In the genomic region with DNA sequence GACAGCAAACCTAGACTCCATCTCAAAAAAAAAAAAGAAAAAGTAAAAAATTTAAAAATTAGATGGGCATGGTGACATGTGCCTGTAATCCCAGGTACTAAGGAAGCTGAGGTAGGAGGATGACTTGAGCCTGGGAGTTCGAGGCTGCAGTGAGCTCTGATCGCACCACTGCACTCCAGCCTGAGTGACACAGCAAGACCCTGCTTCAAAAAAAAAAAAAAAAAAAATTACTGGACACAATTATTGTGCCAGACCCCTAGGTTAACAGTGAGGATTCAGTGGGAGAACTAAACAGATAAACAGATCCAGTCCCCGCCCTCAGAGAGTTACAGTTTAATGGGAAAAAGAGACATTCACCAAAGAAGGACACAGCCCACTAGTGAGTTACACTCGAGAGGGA, we compare ENCODE assay signal across 3 cellular contexts. TPM values are rescaled to one million over a fixed set of nuclear protein-coding genes. Genes with fewer than 3 reads are reported as not detected.
"Had no signal": no experiment of that assay in that cellular context is flagged by ENCODE, and none has a peak within 500 bp of the region (broad histone marks: within the 10 kb centered on the region; RNA-seq: fewer than 3 reads in every experiment).

No MANE protein-coding gene starts in this region.

RNA-seq across cellular contexts. Expression of a gene that starts 31.6 kb away (rescaled TPM):
- total RNA-seq: M059J, SK-MEL-5 had no signal
- polyA plus RNA-seq: SK-N-SH had no signal
